8 cellular contexts compared by ENCODE assay signal in genomic region chr2:74553892-74554820, GRCh38. TPM values are rescaled to one million over a fixed set of nuclear protein-coding genes. Genes with fewer than 3 reads are reported as not detected.
DNase-seq lines count a peak whose midpoint lies in the region; ATAC-seq and TF ChIP-seq lines count a peak whose summit lies in the region.

TSS of gene DOK1 (plus strand) at chr2:74554720. CDS start at chr2:74554755, 35 bp downstream.
TSS of gene LOXL3 (minus strand) at chr2:74553942. CDS start at chr2:74552634, 1,308 bp downstream.

- POLR2A ChIA-PET in CD4-positive, alpha-beta memory T cell (lab: Charles Lee; ENCODE audit: partially characterized antibody): interaction anchor here (0.6 to 2.2 kb wide), 5 partner anchors 13 to 162 kb away, joined by 3 to 5 read pairs (median 4); no protein-coding TSS in a partner anchor

- peak; percentile 80 to 85 (median 82) for DNase-seq in CD4-positive, alpha-beta memory T cell
- DNase-seq in RPMI8226: peak; percentile 89
- peak; percentile 74 for DNase-seq in activated effector memory CD4-positive, alpha-beta T cell treated with Interleukin-2 at 50 U/mL for 16 hours
- peak; percentile 77 for DNase-seq in fibroblast of the conjunctiva (ENCODE audit: low read depth)
- peak; percentile 78 for DNase-seq in neural crest cell (ENCODE audit: low read depth, low spot score)
- DNase-seq in stomach: peak; percentile 90

- peaks cover 22% of the 10 kb centered on the region for H3K4me1 ChIP-seq in CD4-positive, alpha-beta memory T cell (ENCODE audit: insufficient read depth, low read length)
- peaks cover 7 to 74% (median 49%) of the 10 kb centered on the region in 4 donors for H3K4me1 ChIP-seq in stomach

- no peaks in the 10 kb centered on the region for H3K9me3 ChIP-seq in CD4-positive, alpha-beta memory T cell (ENCODE audit: control insufficient read depth in 1 of 2, low read length in 2 of 2)
- H3K9me3 ChIP-seq in stomach: no peaks in the 10 kb centered on the region

- H3K36me3 Mint-ChIP-seq in CD4-positive, alpha-beta memory T cell: peaks cover 0 to 20% of the 10 kb centered on the region in 2 donors
- peaks cover 9% of the 10 kb centered on the region for H3K36me3 Mint-ChIP-seq in neural crest cell (ENCODE audit: low read depth)

- H3K27ac ChIP-seq in CD4-positive, alpha-beta memory T cell (ENCODE audit: low read depth, low read length): peak within 1 kb of the TSS; percentile 64
- H3K27ac ChIP-seq in stomach: peak within 1 kb of the TSS; percentile 88 to 94 (median 91)

- TF ChIP-seq POLR2A in stomach (IDR thresholded peaks at IDR 0.05): no peak

- H3K36me3 ChIP-seq in CD4-positive, alpha-beta memory T cell (ENCODE audit: insufficient read depth, low read length): no peaks in the 10 kb centered on the region
- peaks cover 8 to 14% (median 10%) of the 10 kb centered on the region in 4 donors for H3K36me3 ChIP-seq in stomach

- H3K4me3 ChIP-seq in CD4-positive, alpha-beta memory T cell (ENCODE audit: low read length in 2 of 2): peak within 1 kb of the TSS; percentile 84 to 99
- peak within 1 kb of the TSS; percentile 78 to 85 (median 80) for H3K4me3 ChIP-seq in stomach

- peaks cover 15% of the 10 kb centered on the region for H3K27me3 ChIP-seq in CD4-positive, alpha-beta memory T cell (ENCODE audit: insufficient read depth, low read length)
- no peaks in the 10 kb centered on the region for H3K27me3 ChIP-seq in stomach

- ATAC-seq in GM19397 (IDR thresholded peaks at IDR 0.05; ENCODE audit: unreplicated experiment) (peak; percentile 54), HG03565 (IDR thresholded peaks at IDR 0.05; ENCODE audit: unreplicated experiment) (peak; percentile 40)

- H3K27me3 Mint-ChIP-seq in CD4-positive, alpha-beta memory T cell: peaks cover 11 to 25% of the 10 kb centered on the region in 2 donors
- peaks cover 6% of the 10 kb centered on the region for H3K27me3 Mint-ChIP-seq in neural crest cell (ENCODE audit: low read depth)

- TF ChIP-seq EP300 in stomach (IDR thresholded peaks at IDR 0.05): no peak

- 0 to 1% (median 1%) methylated on average over 20 to 73 of the region's 73 CpGs for WGBS in stomach, 5 donors

- TF ChIP-seq CTCF in neural crest cell (conservative IDR thresholded peaks at IDR 0.05) (no peak), stomach (IDR thresholded peaks at IDR 0.05) (no peak)

- H3K4me3 Mint-ChIP-seq in CD4-positive, alpha-beta memory T cell: peak within 1 kb of the TSS; percentile 94 to 98 (median 96)
- peak within 1 kb of the TSS; percentile 96 for H3K4me3 Mint-ChIP-seq in neural crest cell

- H3K4me1 Mint-ChIP-seq in CD4-positive, alpha-beta memory T cell: peaks cover 7 to 35% (median 19%) of the 10 kb centered on the region in 4 donors
- peaks cover 40% of the 10 kb centered on the region for H3K4me1 Mint-ChIP-seq in neural crest cell

- intact Hi-C loops in CD4-positive, alpha-beta memory T cell (cut with micrococcal nuclease): loop anchor here (1.0 to 10.0 kb wide), 3 partner anchors 25 to 159 kb away; partner anchors contain the start of genes AUP1, CCDC142, HTRA2 and TTC31
- intact Hi-C loops in stomach (cut with DNase I; ENCODE audit: low total_unique reads): no loop called here

- CTCF ChIA-PET in CD4-positive, alpha-beta memory T cell (lab: Charles Lee; ENCODE audit: partially characterized antibody): no interaction called here

- peak within 1 kb of the TSS; percentile 73 to 98 (median 93) for H3K27ac Mint-ChIP-seq in CD4-positive, alpha-beta memory T cell
- peak within 1 kb of the TSS; percentile 95 for H3K27ac Mint-ChIP-seq in neural crest cell (ENCODE audit: unreplicated experiment)

- peaks cover 0 to 2% (median 0%) of the 10 kb centered on the region in 8 donors for H3K9me3 Mint-ChIP-seq in CD4-positive, alpha-beta memory T cell
- H3K9me3 Mint-ChIP-seq in neural crest cell: no peaks in the 10 kb centered on the region

RNA-seq across cellular contexts. Expression of gene DOK1, which starts in this region (rescaled TPM):
- total RNA-seq in CD4-positive, alpha-beta memory T cell: 10 to 100 TPM; 34.8 to 35.7 TPM
- 10 to 100 TPM; 14.2 to 26.8 TPM for polyA plus RNA-seq in CD4-positive, alpha-beta memory T cell
- total RNA-seq in neural crest cell (22.4 TPM in 2 replicates), stomach (10 to 100 TPM in 3 of 5 donors, 1 to 10 TPM in 2; 5.9 to 89.3 (median 12.2) TPM)
- polyA plus RNA-seq in stomach: 10 to 100 TPM in 2 of 3 donors, 1 to 10 TPM in 1; 8.8 to 17.7 (median 17.4) TPM

RNA-seq across cellular contexts. Expression of gene LOXL3, which starts in this region (rescaled TPM):
- under 1 TPM; 0.25 to 0.32 TPM for total RNA-seq in CD4-positive, alpha-beta memory T cell
- polyA plus RNA-seq in CD4-positive, alpha-beta memory T cell: not detected
- total RNA-seq in neural crest cell (28.3 and 30.2 TPM in 2 replicates), stomach (10 to 100 TPM in 2 of 5 donors, 1 to 10 TPM in 2, under 1 TPM in 1; 0.89 to 49.0 (median 5.0) TPM)
- 1 to 10 TPM in 2 of 3 donors, under 1 TPM in 1; 0.76 to 1.6 (median 1.1) TPM for polyA plus RNA-seq in stomach

Comparison
In these comparisons a context has a peak if more than half of its experiments do, and no peak if none do; other contexts are left out.
1. Peak in every context shown above with its lines: DNase-seq, ATAC-seq, H3K4me3 ChIP-seq and H3K27ac ChIP-seq.